Comparison of ENCODE assay signal across 8 cellular contexts in the genomic region with DNA sequence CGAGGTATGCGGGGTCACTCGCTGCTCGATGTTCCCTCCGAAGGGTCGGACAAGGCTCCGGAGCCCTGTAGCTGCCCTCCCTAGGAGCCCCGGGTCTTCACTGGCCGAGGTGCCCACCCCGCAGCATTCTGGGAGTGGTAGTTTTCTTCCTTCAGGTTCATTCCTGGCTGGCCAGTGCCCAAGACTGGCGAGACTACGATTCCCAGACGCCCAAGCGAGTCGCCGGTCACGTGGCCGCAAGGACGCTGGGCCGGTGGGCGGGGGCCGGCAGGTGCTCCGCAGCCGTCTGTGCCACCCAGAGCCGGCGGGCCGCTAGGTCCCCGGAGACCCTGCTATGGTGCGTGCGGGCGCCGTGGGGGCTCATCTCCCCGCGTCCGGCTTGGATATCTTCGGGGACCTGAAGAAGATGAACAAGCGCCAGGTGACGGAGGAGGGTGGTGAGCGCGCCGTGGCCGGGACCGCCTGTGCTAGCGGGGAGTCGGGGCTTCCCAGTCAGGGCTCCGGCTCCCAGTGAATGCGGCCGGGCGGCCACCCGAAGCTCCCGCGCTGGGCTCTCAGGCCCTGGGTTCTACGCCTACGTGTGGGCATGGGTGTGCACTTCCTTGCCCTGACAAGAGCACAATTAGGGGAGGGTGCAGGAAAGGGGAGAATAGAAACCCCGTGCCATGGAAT. TPM values are rescaled to one million over a fixed set of nuclear protein-coding genes. Genes with fewer than 3 reads are reported as not detected.
DNase-seq lines count a peak whose midpoint lies in the region; ATAC-seq and TF ChIP-seq lines count a peak whose summit lies in the region.

A gene (plus strand): TSS at position 270 of the 672 bp plus-strand sequence. CDS start 65 bp downstream, at position 335.

- POLR2A ChIA-PET in activated CD4-positive, alpha-beta memory T cell treated with anti-CD3 and anti-CD28 coated beads, Interleukin-2, amount 10 ng/mL, durations not matched to agents 7 days and 5 days (lab: Charles Lee), result interaction anchor here (0.6 to 5.3 kb wide), 11 partner anchors 8 to 761 kb away, joined by 3 to 47 read pairs (median 4); a partner anchor contains a TSS

- DNase-seq in CD14-positive monocyte (ENCODE audit: low spot score) (peak; percentile 94), NCI-H82 treated with DMSO at 0.1 percent for 48 hours (lab: John Stamatoyannopoulos, UW; ENCODE audit: unreplicated experiment) (peak; percentile 95), lower leg skin (ENCODE audit: low spot score in 2 of 2) (peak; percentile 95 to 99)
- DNase-seq in activated CD4-positive, alpha-beta memory T cell treated with anti-CD3 and anti-CD28 coated beads, Interleukin-2, amount 10 ng/mL, durations not matched to agents 7 days and 5 days, result peak; percentile 96
- peak; percentile 90 to 93 for DNase-seq in stimulated activated CD4-positive, alpha-beta T cell treated with anti-CD3 and anti-CD28 coated beads, Interleukin-4, amount 100 ng/mL, for 48 hours (ENCODE audit: low read depth in 2 of 2)

- H3K9me3 Mint-ChIP-seq in CD14-positive monocyte, result no peaks in the 10 kb centered on the region
- H3K9me3 Mint-ChIP-seq in activated CD4-positive, alpha-beta memory T cell treated with anti-CD3 and anti-CD28 coated beads, Interleukin-2, amount 10 ng/mL, durations not matched to agents 7 days and 5 days, result no peaks in the 10 kb centered on the region

- H3K27me3 ChIP-seq in duodenal mucosa (ENCODE audit: control insufficient read depth in 1 of 2, insufficient read depth in 2 of 2, low read length in 2 of 2), result peaks cover 0 to 5% of the 10 kb centered on the region in 2 donors

- TF ChIP-seq CTCF in CD14-positive monocyte (IDR thresholded peaks at IDR 0.05) (no peak), lower leg skin (IDR thresholded peaks at IDR 0.05) (no peak)

- no peaks in the 10 kb centered on the region for H3K9me3 ChIP-seq in duodenal mucosa (ENCODE audit: control insufficient read depth in 1 of 2, low read length in 2 of 2)

- peaks cover 17% of the 10 kb centered on the region for H3K4me1 Mint-ChIP-seq in CD14-positive monocyte
- H3K4me1 Mint-ChIP-seq in activated CD4-positive, alpha-beta memory T cell treated with anti-CD3 and anti-CD28 coated beads, Interleukin-2, amount 10 ng/mL, durations not matched to agents 7 days and 5 days, result peaks cover 40% of the 10 kb centered on the region

- peaks cover 0 to 1% of the 10 kb centered on the region in 2 donors for H3K36me3 Mint-ChIP-seq in CD14-positive monocyte
- H3K36me3 Mint-ChIP-seq in activated CD4-positive, alpha-beta memory T cell treated with anti-CD3 and anti-CD28 coated beads, Interleukin-2, amount 10 ng/mL, durations not matched to agents 7 days and 5 days (ENCODE audit: low read depth), result peaks cover 5% of the 10 kb centered on the region

- peak within 1 kb of the TSS; percentile 91 to 99 (median 97) for H3K27ac Mint-ChIP-seq in CD14-positive monocyte
- H3K27ac Mint-ChIP-seq in activated CD4-positive, alpha-beta memory T cell treated with anti-CD3 and anti-CD28 coated beads, Interleukin-2, amount 10 ng/mL, durations not matched to agents 7 days and 5 days, result peak within 1 kb of the TSS; percentile 84

- peak within 1 kb of the TSS; percentile 74 to 88 for H3K9ac ChIP-seq in duodenal mucosa (ENCODE audit: low read depth in 1 of 2, low read length in 2 of 2)

- ATAC-seq in GM19438 (IDR thresholded peaks at IDR 0.05; ENCODE audit: low read depth, unreplicated experiment) (peak; percentile 76), HG03575 (IDR thresholded peaks at IDR 0.05; ENCODE audit: extremely low read depth, insufficient number of reproducible peaks, low FRiP score, unreplicated experiment) (peak; percentile 53)

- CTCF ChIA-PET in activated CD4-positive, alpha-beta memory T cell treated with anti-CD3 and anti-CD28 coated beads, Interleukin-2, amount 10 ng/mL, durations not matched to agents 7 days and 5 days (lab: Charles Lee), result interaction anchor here (0.7 to 1.0 kb wide), 3 partner anchors 57 to 761 kb away, joined by 3 read pairs; no protein-coding TSS in a partner anchor

- TF ChIP-seq POLR2A in lower leg skin (IDR thresholded peaks at IDR 0.05), result no peak

- H3K4me1 ChIP-seq in duodenal mucosa (ENCODE audit: control insufficient read depth in 1 of 2, insufficient read depth in 2 of 2, low read length in 2 of 2), result peaks cover 17 to 20% of the 10 kb centered on the region in 2 donors

- intact Hi-C loops in CD14-positive monocyte (cut with micrococcal nuclease) (no loop called here), lower leg skin (cut with DNase I; ENCODE audit: low total_unique reads) (no loop called here)

- H3K36me3 ChIP-seq in duodenal mucosa (ENCODE audit: control insufficient read depth in 1 of 2, insufficient read depth in 2 of 2, low read length in 2 of 2), result no peaks in the 10 kb centered on the region

- peaks cover 7 to 11% (median 7%) of the 10 kb centered on the region in 3 donors for H3K27me3 Mint-ChIP-seq in CD14-positive monocyte (ENCODE audit: low read depth in 3 of 3)
- peaks cover 7% of the 10 kb centered on the region for H3K27me3 Mint-ChIP-seq in activated CD4-positive, alpha-beta memory T cell treated with anti-CD3 and anti-CD28 coated beads, Interleukin-2, amount 10 ng/mL, durations not matched to agents 7 days and 5 days

- H3K4me3 Mint-ChIP-seq in CD14-positive monocyte, result peak within 1 kb of the TSS; percentile 85 to 93
- H3K4me3 Mint-ChIP-seq in activated CD4-positive, alpha-beta memory T cell treated with anti-CD3 and anti-CD28 coated beads, Interleukin-2, amount 10 ng/mL, durations not matched to agents 7 days and 5 days, result peak within 1 kb of the TSS; percentile 92

- peak within 1 kb of the TSS; percentile 97 for H3K4me3 ChIP-seq in duodenal mucosa (ENCODE audit: low read depth in 1 of 2, low read length in 2 of 2)
- H3K4me3 ChIP-seq in lower leg skin (ENCODE audit: low read depth, poor library complexity, severe bottlenecking), result peak within 1 kb of the TSS; percentile 77

- peak within 1 kb of the TSS; percentile 84 for H3K27ac ChIP-seq in duodenal mucosa (ENCODE audit: low read depth, low read length)

- WGBS in lower leg skin, 2 donors, result 1 to 3% methylated on average over 14 to 50 of the region's 55 CpGs

RNA-seq across cellular contexts. Expression of the gene that starts here (rescaled TPM):
- polyA plus RNA-seq in CD14-positive monocyte, result 10 to 100 TPM; 98.0 to 98.4 TPM
- total RNA-seq in activated CD4-positive, alpha-beta memory T cell treated with anti-CD3 and anti-CD28 coated beads, Interleukin-2, amount 10 ng/mL, durations not matched to agents 7 days and 5 days, result 100 to 1,000 TPM; 119 to 129 TPM
- 10 to 100 TPM; 19.5 to 46.9 (median 28.6) TPM for total RNA-seq in lower leg skin

Comparison
In these comparisons a context has a peak if more than half of its experiments do, and no peak if none do; other contexts are left out.
1. Peak in every context shown above with its lines: DNase-seq, ATAC-seq, H3K4me3 ChIP-seq and H3K27ac ChIP-seq.